In the genomic region with DNA sequence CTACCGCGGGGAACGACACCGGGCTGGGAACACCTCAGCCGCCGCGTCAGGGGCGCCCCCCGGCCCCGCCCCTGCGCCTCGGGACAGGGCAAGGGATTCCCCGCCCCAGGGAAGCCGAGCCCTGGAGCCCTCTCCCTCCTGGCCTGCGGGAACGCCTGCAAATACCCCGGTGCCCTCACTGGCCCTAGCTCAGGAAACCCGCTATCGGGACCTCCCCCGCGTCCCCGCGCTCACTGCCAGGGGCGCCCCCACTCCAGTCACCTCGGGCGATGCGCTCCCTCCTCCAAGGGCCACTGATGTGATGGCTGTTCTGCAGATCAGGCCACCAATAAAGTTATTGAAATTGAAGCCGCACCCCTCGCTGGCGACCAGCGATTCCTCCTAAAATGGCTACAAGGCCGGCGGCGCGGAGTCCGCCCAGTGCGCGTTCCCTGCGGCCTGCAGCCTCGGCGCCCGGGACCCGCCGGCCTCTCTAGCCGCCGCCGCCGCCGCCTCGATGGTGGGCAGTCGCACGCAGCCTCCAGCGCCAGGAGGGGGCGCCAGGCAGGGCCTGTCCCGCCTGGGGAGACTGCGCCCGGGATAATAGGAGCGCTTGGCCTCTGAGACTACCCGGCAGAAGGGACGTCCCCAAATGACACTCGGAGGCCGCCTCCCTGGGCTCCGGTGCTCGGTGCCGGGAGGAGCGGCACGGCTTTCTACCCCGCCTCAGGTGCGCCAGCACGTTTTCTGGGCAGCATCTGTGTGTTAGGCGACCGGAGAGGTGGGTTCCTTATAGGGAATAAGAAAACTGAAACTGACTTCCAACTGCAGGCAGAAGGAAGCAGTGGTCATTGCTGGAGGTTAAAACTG, we compare ENCODE assay signal across 8 cellular contexts. TPM values are rescaled to one million over a fixed set of nuclear protein-coding genes. Genes with fewer than 3 reads are reported as not detected.
DNase-seq lines count a peak whose midpoint lies in the region; ATAC-seq, FAIRE-seq and TF ChIP-seq lines count a peak whose summit lies in the region.

A gene with protein sequence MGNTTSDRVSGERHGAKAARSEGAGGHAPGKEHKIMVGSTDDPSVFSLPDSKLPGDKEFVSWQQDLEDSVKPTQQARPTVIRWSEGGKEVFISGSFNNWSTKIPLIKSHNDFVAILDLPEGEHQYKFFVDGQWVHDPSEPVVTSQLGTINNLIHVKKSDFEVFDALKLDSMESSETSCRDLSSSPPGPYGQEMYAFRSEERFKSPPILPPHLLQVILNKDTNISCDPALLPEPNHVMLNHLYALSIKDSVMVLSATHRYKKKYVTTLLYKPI (minus strand): TSS at position 303 of the 849 bp plus-strand sequence. CDS start 326 bp downstream, outside the sequence.

- H3K79me2 ChIP-seq in HCT116 (ENCODE audit: insufficient read depth, low read length), result peaks cover 39% of the 10 kb centered on the region
- peaks cover 34% of the 10 kb centered on the region for H3K79me2 ChIP-seq in MM.1S (ENCODE audit: low read length)

- CTCF ChIA-PET in HCT116 (lab: Charles Lee), result interaction anchor here (0.8 to 1.2 kb wide), 2 partner anchors 10 to 70 kb away, joined by 3 to 16 read pairs; a partner anchor contains a TSS

- BruUV-seq in HCT116 (replicated peaks; lab: Mats Ljungman, UMichigan), result no TSS peak

- H2AFZ ChIP-seq in HCT116 (ENCODE audit: low read depth, low read length, poor library complexity, severe bottlenecking), result peak within 1 kb of the TSS; percentile 75
- peak within 1 kb of the TSS; percentile 98 for H2AFZ ChIP-seq in MM.1S (ENCODE audit: low read length)
- peak within 1 kb of the TSS; percentile 97 for H2AFZ ChIP-seq in neuronal stem cell (ENCODE audit: low read length)

- RAD21 ChIA-PET in HCT116 (lab: Charles Lee; ENCODE audit: low non-redundant PET in 1 of 2, low total read pairs in 2 of 2, uncharacterized antibody in 2 of 2, unreplicated experiment in 2 of 2), result interaction anchor here in 1 of 2 experiments (0.7 kb wide), 1 partner anchor 167 kb away, joined by 3 read pairs; no protein-coding TSS in a partner anchor

- H4K91ac ChIP-seq in neuronal stem cell (ENCODE audit: low read depth, low read length, poor library complexity), result no peak within 1 kb of the TSS

- no peak within 1 kb of the TSS for H4K8ac ChIP-seq in neuronal stem cell (ENCODE audit: low read depth, low read length)

- no CpG with 5 or more reads among the region's 72 CpGs for WGBS in neuronal stem cell (ENCODE audit: extremely low coverage in 2 of 2, insufficient read length in 2 of 2, insufficient replicate concordance in 1 of 2), 2 donors

- ATAC-seq in HCT116, result peak; percentile 92

- H3K18ac ChIP-seq in neuronal stem cell (ENCODE audit: low read length), result peak within 1 kb of the TSS; percentile 98

- H3K79me1 ChIP-seq in neuronal stem cell (ENCODE audit: low read depth, low read length), result peaks cover 3% of the 10 kb centered on the region

- FAIRE-seq in frontal cortex (lab: Jason Lieb, UNC), result no peak

- TF ChIP-seq RAD21 in HCT116 (IDR thresholded peaks at IDR 0.05; ENCODE audit: low read depth), result peak; percentile 59

- H3K9ac ChIP-seq in HCT116 (ENCODE audit: low read length) (peak within 1 kb of the TSS; percentile 86), MM.1S (ENCODE audit: low read length) (peak within 1 kb of the TSS; percentile 72), neuronal stem cell (ENCODE audit: low read depth, low read length, poor library complexity) (peak within 1 kb of the TSS; percentile 92), subcutaneous abdominal adipose tissue (ENCODE audit: low read length in 5 of 5) (peak within 1 kb of the TSS; percentile 75 to 98 (median 95))

- no peaks in the 10 kb centered on the region for H4K20me1 ChIP-seq in HCT116 (ENCODE audit: insufficient read depth)
- H4K20me1 ChIP-seq in MM.1S (ENCODE audit: insufficient read depth, low read length), result no peaks in the 10 kb centered on the region

- H3K23ac ChIP-seq in neuronal stem cell (ENCODE audit: low read depth, low read length, poor library complexity), result peak within 1 kb of the TSS; percentile 86

- H3K36me3 ChIP-seq in HCT116 (ENCODE audit: control insufficient read depth in 1 of 2, insufficient read depth in 2 of 2, low read length in 2 of 2) (no peaks in the 10 kb centered on the region), MM.1S (replicated peaks; ENCODE audit: insufficient read depth, low read length) (no peaks in the 10 kb centered on the region), neuronal stem cell (replicated peaks in 1 of 2; ENCODE audit: control insufficient read depth in 2 of 2, insufficient read depth in 2 of 2, low read length in 2 of 2) (peaks cover 0 to 23% of the 10 kb centered on the region in 2 donors), subcutaneous abdominal adipose tissue (ENCODE audit: control insufficient read depth in 5 of 5, insufficient read depth in 5 of 5, low read length in 5 of 5) (peaks cover 0 to 5% (median 0%) of the 10 kb centered on the region in 5 donors)

- no peaks in the 10 kb centered on the region for H3K9me3 ChIP-seq in HCT116 (ENCODE audit: control insufficient read depth in 1 of 2, insufficient read depth in 1 of 2, low read depth in 1 of 2, low read length in 2 of 2)
- H3K9me3 ChIP-seq in MM.1S (replicated peaks; ENCODE audit: insufficient read depth, low read length), result no peaks in the 10 kb centered on the region
- no peaks in the 10 kb centered on the region for H3K9me3 ChIP-seq in neuronal stem cell (replicated peaks in 1 of 2; ENCODE audit: control insufficient read depth in 2 of 2, insufficient read depth in 1 of 2, low read depth in 1 of 2, low read length in 2 of 2)
- no peaks in the 10 kb centered on the region for H3K9me3 ChIP-seq in subcutaneous abdominal adipose tissue (ENCODE audit: control insufficient read depth in 5 of 5, low read length in 5 of 5)

- peak within 1 kb of the TSS; percentile 52 for H2BK12ac ChIP-seq in neuronal stem cell (ENCODE audit: low read length)

- peak; percentile 90 for DNase-seq in GM04504 (ENCODE audit: low read depth)
- DNase-seq in HCT116 (ENCODE audit: low read depth, low spot score), result peak; percentile 91
- peak; percentile 97 for DNase-seq in MM.1S
- DNase-seq in SIG-M5 treated with dmso at 0.1 percent for 504 hours (lab: John Stamatoyannopoulos, UW; ENCODE audit: unreplicated experiment), result peak; percentile 97
- DNase-seq in activated naive CD4-positive, alpha-beta T cell treated with Interleukin-2 at 50 U/mL for 16 hours, result peak; percentile 91
- peak; percentile 92 to 95 for DNase-seq in frontal cortex (ENCODE audit: low spot score in 2 of 2)
- DNase-seq in neuronal stem cell (ENCODE audit: low spot score), result peak; percentile 94

- TF ChIP-seq CTCF in HCT116 (IDR thresholded peaks at IDR 0.05 in 2 of 3, conservative IDR thresholded peaks at IDR 0.05 in 1 of 3; ENCODE audit: borderline replicate concordance in 1 of 3, insufficient read depth in 1 of 3, low read depth in 2 of 3, low read length in 2 of 3) (peak; percentile 74 to 80 (median 78)), MM.1S (IDR thresholded peaks at IDR 0.05; ENCODE audit: low read length) (peak; percentile 96)

- peak within 1 kb of the TSS; percentile 30 for H2AK5ac ChIP-seq in neuronal stem cell (ENCODE audit: low read depth, low read length)

- H2BK15ac ChIP-seq in neuronal stem cell (ENCODE audit: low read length), result peak within 1 kb of the TSS; percentile 97

- H2BK120ac ChIP-seq in neuronal stem cell (ENCODE audit: low read depth, low read length), result no peak within 1 kb of the TSS

- no peaks in the 10 kb centered on the region for H3K9me2 ChIP-seq in HCT116 (ENCODE audit: insufficient read depth)
- no peaks in the 10 kb centered on the region for H3K9me2 ChIP-seq in MM.1S (replicated peaks; ENCODE audit: insufficient read depth, low read length)

- H3F3A ChIP-seq in MM.1S (ENCODE audit: insufficient read depth, low read length), result peaks cover 16% of the 10 kb centered on the region

- H2BK5ac ChIP-seq in neuronal stem cell (ENCODE audit: low read length), result peak within 1 kb of the TSS; percentile 45

- H3K14ac ChIP-seq in neuronal stem cell (ENCODE audit: low read length), result peak within 1 kb of the TSS; percentile 39

- intact Hi-C loops in HCT116 (cut with micrococcal nuclease), result loop anchor here (1.0 kb wide), 1 partner anchor 70 kb away; a partner anchor contains a TSS

- POLR2A ChIA-PET in HCT116 (lab: Charles Lee), result no interaction called here

- H3K4ac ChIP-seq in neuronal stem cell (ENCODE audit: low read length), result no peak within 1 kb of the TSS

- H3K4me1 ChIP-seq in HCT116 (ENCODE audit: control insufficient read depth in 1 of 2, insufficient read depth in 2 of 2, low read length in 2 of 2) (peaks cover 25 to 47% of the 10 kb centered on the region in 2 experiments), MM.1S (ENCODE audit: low read length) (peaks cover 15% of the 10 kb centered on the region), neuronal stem cell (ENCODE audit: control insufficient read depth in 2 of 2, insufficient read depth in 1 of 2, low read depth in 1 of 2, low read length in 2 of 2) (peaks cover 2 to 9% of the 10 kb centered on the region in 2 donors), subcutaneous abdominal adipose tissue (ENCODE audit: control insufficient read depth in 5 of 5, insufficient read depth in 5 of 5, low read length in 5 of 5) (peaks cover 0 to 31% (median 25%) of the 10 kb centered on the region in 5 donors)

- TF ChIP-seq POLR2A in HCT116 (IDR thresholded peaks at IDR 0.05; ENCODE audit: borderline replicate concordance, extremely low read depth, insufficient read depth, insufficient read length), result no peak

- H3K4me3 ChIP-seq in HCT116 (replicated peaks in 1 of 2; ENCODE audit: low read depth in 1 of 2, low read length in 2 of 2), result peak within 1 kb of the TSS; percentile 67 to 91
- H3K4me3 ChIP-seq in MM.1S (ENCODE audit: low read length), result peak within 1 kb of the TSS; percentile 91
- peak within 1 kb of the TSS; percentile 92 to 98 for H3K4me3 ChIP-seq in neuronal stem cell (ENCODE audit: low read length in 2 of 2)
- H3K4me3 ChIP-seq in subcutaneous abdominal adipose tissue (ENCODE audit: low read depth in 1 of 5, low read length in 5 of 5), result peak within 1 kb of the TSS; percentile 95 to 99 (median 98)

- H3K27ac ChIP-seq in HCT116 (ENCODE audit: low read depth, low read length), result peak within 1 kb of the TSS; percentile 86
- H3K27ac ChIP-seq in MM.1S (ENCODE audit: low read length), result peak within 1 kb of the TSS; percentile 79
- H3K27ac ChIP-seq in neuronal stem cell (replicated peaks; ENCODE audit: low read length), result peak within 1 kb of the TSS; percentile 91
- H3K27ac ChIP-seq in subcutaneous abdominal adipose tissue (ENCODE audit: low read depth, low read length), result peak within 1 kb of the TSS; percentile 78

- H3K27me3 ChIP-seq in HCT116 (ENCODE audit: insufficient read depth, low read length) (no peaks in the 10 kb centered on the region), MM.1S (replicated peaks; ENCODE audit: insufficient read depth, low read length) (no peaks in the 10 kb centered on the region), neuronal stem cell (ENCODE audit: control insufficient read depth in 3 of 3, insufficient read depth in 3 of 3, low read depth in 1 of 3, low read length in 3 of 3) (no peaks in the 10 kb centered on the region), subcutaneous abdominal adipose tissue (ENCODE audit: control insufficient read depth in 5 of 5, insufficient read depth in 4 of 5, low read length in 5 of 5) (no peaks in the 10 kb centered on the region)

- H3K4me2 ChIP-seq in HCT116 (ENCODE audit: low read length), result peak within 1 kb of the TSS; percentile 77
- peak within 1 kb of the TSS; percentile 87 for H3K4me2 ChIP-seq in MM.1S (ENCODE audit: low read depth, low read length)
- peak within 1 kb of the TSS; percentile 75 for H3K4me2 ChIP-seq in neuronal stem cell (ENCODE audit: insufficient read depth, low read length, poor library complexity, severe bottlenecking)

RNA-seq across cellular contexts. Expression of the gene that starts here (rescaled TPM):
- total RNA-seq in HCT116 (2021; ENCODE audit: unreplicated experiment), result 10.9 TPM
- 5.3 and 5.5 TPM in 2 replicates for polyA plus RNA-seq in HCT116 (2012)
- total RNA-seq in frontal cortex, result 34.6 TPM
- polyA plus RNA-seq in neuronal stem cell (2013, experiment 1 of 2), result 15.9 TPM
- polyA plus RNA-seq in neuronal stem cell (2013, experiment 2 of 2), result 16.0 TPM

Comparison
In these comparisons a context has a peak if more than half of its experiments do, and no peak if none do; other contexts are left out.
1. Peak in every context shown above with its lines: DNase-seq, ATAC-seq, H3K4me3 ChIP-seq and H3K27ac ChIP-seq.